Comparison of ENCODE assay signal across 1 cellular context in genomic region chr20:62487564-62488086, GRCh38.
TF ChIP-seq lines count a peak whose summit lies in the region.

No MANE protein-coding gene starts in this region.

TF ChIP-seq in K562, 482 proteins besides CTCF, POLR2A, EP300 and RAD21 (continued from another document and continues in another):
- TF ChIP-seq HINFP (tag; conservative IDR thresholded peaks at IDR 0.05; ENCODE audit: low read depth) (no peak), FUS (optimal IDR thresholded peaks at IDR 0.05; ENCODE audit: low read depth, low read length) (no peak), HMGXB4 (CRISPR knock-in tag; IDR thresholded peaks at IDR 0.05) (no peak), XRCC3 (IDR thresholded peaks at IDR 0.05) (no peak), ZNF232 (CRISPR knock-in tag; IDR thresholded peaks at IDR 0.05) (no peak), ZNF511 (CRISPR knock-in tag; IDR thresholded peaks at IDR 0.05) (no peak), MNT (conservative IDR thresholded peaks at IDR 0.05) (no peak), ZNF589 (CRISPR knock-in tag; IDR thresholded peaks at IDR 0.05; ENCODE audit: low read depth) (no peak), CBX2 (IDR thresholded peaks at IDR 0.05; ENCODE audit: insufficient read depth, low read length, poor library complexity, severe bottlenecking) (no peak), ZBTB1 (CRISPR knock-in tag; IDR thresholded peaks at IDR 0.05; ENCODE audit: borderline replicate concordance, low read depth) (no peak), NR0B1 (IDR thresholded peaks at IDR 0.05; ENCODE audit: partially characterized antibody) (no peak), ARID3B (CRISPR knock-in tag; IDR thresholded peaks at IDR 0.05; ENCODE audit: borderline replicate concordance) (no peak), PHF8 (IDR thresholded peaks at IDR 0.05; ENCODE audit: borderline replicate concordance, low read length) (no peak), STAG1 (CRISPR knock-in tag; IDR thresholded peaks at IDR 0.05; ENCODE audit: borderline replicate concordance) (no peak), GABPB2 (CRISPR knock-in tag; conservative IDR thresholded peaks at IDR 0.05) (no peak), CXXC5 (CRISPR knock-in tag; IDR thresholded peaks at IDR 0.05) (peak; percentile 75), ZNF551 (CRISPR knock-in tag; IDR thresholded peaks at IDR 0.05) (no peak), BCL6 (CRISPR knock-in tag; IDR thresholded peaks at IDR 0.05) (no peak), CBX5 (IDR thresholded peaks at IDR 0.05; ENCODE audit: borderline replicate concordance, low read depth) (no peak), MAFK (IDR thresholded peaks at IDR 0.05; ENCODE audit: low read length) (no peak), ZNF696 (CRISPR knock-in tag; conservative IDR thresholded peaks at IDR 0.05) (no peak), GTF2E2 (tag; IDR thresholded peaks at IDR 0.05) (no peak), ZNF224 (CRISPR knock-in tag; IDR thresholded peaks at IDR 0.05) (no peak), KLF1 (tag; IDR thresholded peaks at IDR 0.05) (no peak), E2F1 (CRISPR knock-in tag; IDR thresholded peaks at IDR 0.05) (no peak), NFIC (IDR thresholded peaks at IDR 0.05) (peak; percentile 64), LARP7 (IDR thresholded peaks at IDR 0.05) (no peak), STAT5A (IDR thresholded peaks at IDR 0.05; ENCODE audit: borderline replicate concordance, low read length) (no peak), POLR2AphosphoS2 (IDR thresholded peaks at IDR 0.05; ENCODE audit: low read length) (no peak), ZSCAN29 (IDR thresholded peaks at IDR 0.05) (no peak), RBM15 (IDR thresholded peaks at IDR 0.05; ENCODE audit: insufficient read depth, low read length) (no peak), ZNF12 (CRISPR knock-in tag; IDR thresholded peaks at IDR 0.05) (no peak), NCOA1 (IDR thresholded peaks at IDR 0.05; ENCODE audit: low read depth) (no peak), SNRNP70 (optimal IDR thresholded peaks at IDR 0.05; ENCODE audit: low read depth, low read length) (no peak), ATF6 (CRISPR knock-in tag; IDR thresholded peaks at IDR 0.05) (no peak), MAFG (tag; conservative IDR thresholded peaks at IDR 0.05) (no peak), NRF1 (conservative IDR thresholded peaks at IDR 0.05 in 1 of 2, IDR thresholded peaks at IDR 0.05 in 1 of 2) (no peak), SMARCC2 (IDR thresholded peaks at IDR 0.05; ENCODE audit: low read depth) (no peak; the same call in 1 of the 2 replicates), CBX1 (IDR thresholded peaks at IDR 0.05; ENCODE audit: low read depth) (no peak), ZNF398 (CRISPR knock-in tag; IDR thresholded peaks at IDR 0.05) (no peak), SUPT5H (IDR thresholded peaks at IDR 0.05) (no peak), PTTG1 (tag; IDR thresholded peaks at IDR 0.05; ENCODE audit: low read depth) (no peak), BHLHE40 (IDR thresholded peaks at IDR 0.05; ENCODE audit: low read length) (peak; percentile 42; the same call in 1 of the 2 replicates), ZNF644 (tag; IDR thresholded peaks at IDR 0.05; ENCODE audit: low read depth) (no peak), HOXB6 (CRISPR knock-in tag; IDR thresholded peaks at IDR 0.05; ENCODE audit: borderline replicate concordance) (no peak), DNMT1 (IDR thresholded peaks at IDR 0.05) (no peak), ESRRA (IDR thresholded peaks at IDR 0.05; ENCODE audit: borderline replicate concordance, low read depth) (peak; percentile 14; the same call in 1 of the 2 replicates), VEZF1 (CRISPR knock-in tag; IDR thresholded peaks at IDR 0.05) (peak; percentile 87), LCOR (CRISPR knock-in tag; IDR thresholded peaks at IDR 0.05) (no peak), POLR2B (IDR thresholded peaks at IDR 0.05; ENCODE audit: low read depth, partially characterized antibody) (no peak), ZNF316 (IDR thresholded peaks at IDR 0.05) (no peak), CTCFL (IDR thresholded peaks at IDR 0.05; ENCODE audit: borderline replicate concordance, insufficient read depth, low read depth, low read length, poor library complexity, severe bottlenecking) (no peak), RBM25 (IDR thresholded peaks at IDR 0.05; ENCODE audit: low read depth, low read length, severe bottlenecking) (no peak), SMARCB1 (IDR thresholded peaks at IDR 0.05; ENCODE audit: insufficient read length, low read depth) (no peak), RUNX1 (IDR thresholded peaks at IDR 0.05; ENCODE audit: low read depth) (no peak)
